ENCODE assay signal across 8 cellular contexts in the genomic region with DNA sequence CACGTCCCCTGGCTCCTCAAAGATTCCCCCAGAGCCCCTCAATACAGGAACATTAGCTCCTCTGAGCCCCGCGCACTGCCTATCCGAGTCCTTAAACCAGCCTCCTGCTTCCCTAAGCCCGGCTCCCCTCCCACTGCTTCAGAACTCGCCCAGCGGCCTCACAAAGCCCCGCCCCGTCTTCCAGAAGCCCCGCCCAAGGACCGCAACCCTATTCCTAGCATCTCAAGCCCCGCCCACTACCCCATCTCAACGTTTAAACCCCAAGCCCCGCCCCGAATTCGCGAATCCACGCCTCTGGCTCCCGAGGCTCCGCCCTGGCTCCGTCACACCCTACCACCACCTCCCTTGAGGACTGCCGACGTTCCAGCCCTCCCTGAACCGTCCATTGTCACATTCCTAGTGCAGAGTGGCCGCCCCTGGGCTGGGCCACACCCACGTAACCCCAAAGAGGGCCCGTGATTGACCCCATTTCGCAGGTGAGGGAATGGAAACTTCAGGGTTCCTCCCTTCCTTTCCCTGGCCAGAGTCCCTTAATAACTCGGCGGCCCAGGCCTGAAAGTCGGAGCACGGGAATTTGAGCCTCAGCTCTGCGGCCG. TPM values are rescaled to one million over a fixed set of nuclear protein-coding genes. Genes with fewer than 3 reads are reported as not detected.
A peak's percentile ranks its signal among the peaks of the same experiment; 100 is the strongest.
DNase-seq lines count a peak whose midpoint lies in the region; TF ChIP-seq lines count a peak whose summit lies in the region.

No MANE protein-coding gene starts in this region.

- H3K36me3 Mint-ChIP-seq in HFFc6 (ENCODE audit: low read depth), result peaks cover 37% of the 10 kb centered on the region
- H3K36me3 Mint-ChIP-seq in activated naive CD4-positive, alpha-beta T cell treated with anti-CD3 and anti-CD28 coated beads, Interleukin-2, amount 50 U/mL, for 24 hours, result no peaks in the 10 kb centered on the region

- peaks cover 8% of the 10 kb centered on the region for H3K36me3 ChIP-seq in SK-N-MC (ENCODE audit: insufficient read depth, low read length)

- H3K9me3 Mint-ChIP-seq in HFFc6, result no peaks in the 10 kb centered on the region
- no peaks in the 10 kb centered on the region for H3K9me3 Mint-ChIP-seq in activated naive CD4-positive, alpha-beta T cell treated with anti-CD3 and anti-CD28 coated beads, Interleukin-2, amount 50 U/mL, for 24 hours

- peak overlapping the region; percentile 97 for H3K4me3 ChIP-seq in SK-N-MC

- H3K9ac ChIP-seq in SK-N-MC (ENCODE audit: insufficient read length), result peak overlapping the region; percentile 76

- H3K9me3 ChIP-seq in SK-N-MC (ENCODE audit: low read depth, low read length), result no peaks in the 10 kb centered on the region

- TF ChIP-seq CTCF in HFFc6 (IDR thresholded peaks at IDR 0.05), result peak; percentile 7

- H3K27ac Mint-ChIP-seq in HFFc6, result peak overlapping the region; percentile 95
- H3K27ac Mint-ChIP-seq in activated naive CD4-positive, alpha-beta T cell treated with anti-CD3 and anti-CD28 coated beads, Interleukin-2, amount 50 U/mL, for 24 hours, result peak overlapping the region; percentile 92

- H3K4me1 Mint-ChIP-seq in HFFc6 (ENCODE audit: low read depth), result peaks cover 62% of the 10 kb centered on the region
- peaks cover 37% of the 10 kb centered on the region for H3K4me1 Mint-ChIP-seq in activated naive CD4-positive, alpha-beta T cell treated with anti-CD3 and anti-CD28 coated beads, Interleukin-2, amount 50 U/mL, for 24 hours

- peak overlapping the region; percentile 95 for H3K4me3 Mint-ChIP-seq in HFFc6
- H3K4me3 Mint-ChIP-seq in activated naive CD4-positive, alpha-beta T cell treated with anti-CD3 and anti-CD28 coated beads, Interleukin-2, amount 50 U/mL, for 24 hours, result peak overlapping the region; percentile 93

- H3K27me3 Mint-ChIP-seq in HFFc6 (ENCODE audit: insufficient read depth), result peaks cover 14% of the 10 kb centered on the region
- no peaks in the 10 kb centered on the region for H3K27me3 Mint-ChIP-seq in activated naive CD4-positive, alpha-beta T cell treated with anti-CD3 and anti-CD28 coated beads, Interleukin-2, amount 50 U/mL, for 24 hours

- DNase-seq in GM03348 (ENCODE audit: low spot score) (peak; percentile 98), HFFc6 (peak; percentile 95), NAMALWA (ENCODE audit: low spot score) (peak; percentile 95), SK-N-MC (ENCODE audit: low read depth, low spot score) (peak; percentile 91), globus pallidus (ENCODE audit: low spot score) (peak; percentile 97), nucleus accumbens (lab: John Stamatoyannopoulos, UW) (peak; percentile 82 to 99 (median 96))

- peak overlapping the region; percentile 92 for H3K27ac ChIP-seq in SK-N-MC
- H3K27ac ChIP-seq in temporal lobe (ENCODE audit: low read depth, low read length), result peak overlapping the region; percentile 93

RNA-seq across cellular contexts. Expression of gene CORO1C, which starts 0.6 kb away (rescaled TPM):
- total RNA-seq in HFFc6 (2021; fragmentation: NEBNext Ultra II Directional; extraction: Animal tissue kit (Norgen Biotek cat#: 25700)), result 100 to 1,000 TPM; 541 to 709 (median 649) TPM
- 139 TPM for total RNA-seq in temporal lobe

Comparison
In these comparisons a context has a peak if more than half of its experiments do, and no peak if none do; other contexts are left out.
1. Peak in every context shown above with its lines: DNase-seq, H3K4me3 ChIP-seq and H3K27ac ChIP-seq.